8 cellular contexts compared by ENCODE assay signal in genomic region chr2:9952286-9952737, GRCh38. TPM values are rescaled to one million over a fixed set of nuclear protein-coding genes. Genes with fewer than 3 reads are reported as not detected.
DNase-seq lines count a peak whose midpoint lies in the region; ATAC-seq and TF ChIP-seq lines count a peak whose summit lies in the region.

No MANE protein-coding gene starts in this region.

- ATAC-seq in activated T-cell treated with anti-CD3 and anti-CD28 coated beads, Interleukin-2, amount 50 U/mL, for 4 hours: no peak
- no peak for ATAC-seq in HG03571 (IDR thresholded peaks at IDR 0.05; ENCODE audit: unreplicated experiment)

- H3K4me1 Mint-ChIP-seq in activated T-cell treated with anti-CD3 and anti-CD28 coated beads, Interleukin-2, amount 50 U/mL, for 4 hours (ENCODE audit: low read depth): peaks cover 5% of the 10 kb centered on the region

- intact Hi-C loops in ascending aorta (cut with DNase I): no loop called here
- intact Hi-C loops in thyroid gland (cut with DNase I): no loop called here

- no peak for DNase-seq in activated T-cell treated with anti-CD3 and anti-CD28 coated beads, Interleukin-2, amount 50 U/mL, for 4 hours
- no peak for DNase-seq in activated T-cell treated with anti-CD3 and anti-CD28 coated beads, Interleukin-2, amount 50 U/mL, for 48 hours
- no peak for DNase-seq in ascending aorta (ENCODE audit: low spot score in 2 of 2)
- DNase-seq in thyroid gland: peak; percentile 24 to 41
- DNase-seq in HUDEP-2 (lab: John Stamatoyannopoulos, UW; ENCODE audit: unreplicated experiment in 76 of 76): no peak
- DNase-seq in NCI-H2081 (lab: John Stamatoyannopoulos, UW): no peak

- 11% methylated on average over 15 of the region's 15 CpGs for WGBS in liver
- 20 to 22% methylated on average over 15 of the region's 15 CpGs for WGBS in thyroid gland, 2 donors

- TF ChIP-seq POLR2A in thyroid gland (IDR thresholded peaks at IDR 0.05): no peak

- no peaks in the 10 kb centered on the region for H3K27me3 ChIP-seq in ascending aorta
- no peaks in the 10 kb centered on the region for H3K27me3 ChIP-seq in liver (ENCODE audit: control insufficient read depth in 4 of 4, insufficient read depth in 4 of 4, low read length in 3 of 4)
- no peaks in the 10 kb centered on the region for H3K27me3 ChIP-seq in thyroid gland

- no peak for TF ChIP-seq RAD21 in liver (IDR thresholded peaks at IDR 0.05)

- no peak for TF ChIP-seq CTCF in ascending aorta (IDR thresholded peaks at IDR 0.05)
- TF ChIP-seq CTCF in liver (IDR thresholded peaks at IDR 0.05; ENCODE audit: low read depth, low read length, missing input control): no peak
- no peak for TF ChIP-seq CTCF in thyroid gland (IDR thresholded peaks at IDR 0.05)

- peak overlapping the region; percentile 79 for H3K4me3 Mint-ChIP-seq in activated T-cell treated with anti-CD3 and anti-CD28 coated beads, Interleukin-2, amount 50 U/mL, for 4 hours

- H3K36me3 ChIP-seq in ascending aorta (no peaks in the 10 kb centered on the region), liver (ENCODE audit: control insufficient read depth in 4 of 4, insufficient read depth in 3 of 4, low read depth in 1 of 4, low read length in 3 of 4) (peaks cover 0 to 2% (median 0%) of the 10 kb centered on the region in 4 donors), thyroid gland (no peaks in the 10 kb centered on the region)

- no peaks in the 10 kb centered on the region for H3K36me3 Mint-ChIP-seq in activated T-cell treated with anti-CD3 and anti-CD28 coated beads, Interleukin-2, amount 50 U/mL, for 4 hours (ENCODE audit: insufficient read depth)

- H3K4me3 ChIP-seq in ascending aorta (peak overlapping the region; percentile 85 to 96), liver (ENCODE audit: low read depth in 1 of 3, low read length in 3 of 3) (peak overlapping the region; percentile 78 to 95 (median 83)), thyroid gland (replicated peaks in 1 of 3) (peak overlapping the region in 2 of 3 donors; percentile 70 to 76)

- no peak overlapping the region for H3K27ac ChIP-seq in ascending aorta
- peak overlapping the region; percentile 65 to 67 for H3K27ac ChIP-seq in liver (ENCODE audit: low read depth in 1 of 2, low read length in 2 of 2)
- H3K27ac ChIP-seq in thyroid gland: no peak overlapping the region

- peaks cover 38% of the 10 kb centered on the region for H3K27me3 Mint-ChIP-seq in activated T-cell treated with anti-CD3 and anti-CD28 coated beads, Interleukin-2, amount 50 U/mL, for 4 hours (ENCODE audit: low read depth)

- peak overlapping the region; percentile 72 to 87 for H3K9ac ChIP-seq in liver (ENCODE audit: low read depth in 1 of 2, low read length in 2 of 2)

- no peaks in the 10 kb centered on the region for H3K9me3 Mint-ChIP-seq in activated T-cell treated with anti-CD3 and anti-CD28 coated beads, Interleukin-2, amount 50 U/mL, for 4 hours

- no peaks in the 10 kb centered on the region for H3K9me3 ChIP-seq in ascending aorta
- H3K9me3 ChIP-seq in liver (ENCODE audit: control insufficient read depth in 4 of 4, low read length in 3 of 4): no peaks in the 10 kb centered on the region
- no peaks in the 10 kb centered on the region for H3K9me3 ChIP-seq in thyroid gland

- H3K4me1 ChIP-seq in ascending aorta (peaks cover 4 to 10% of the 10 kb centered on the region in 2 donors), liver (ENCODE audit: control insufficient read depth in 4 of 4, insufficient read depth in 4 of 4, low read length in 3 of 4) (peaks cover 0 to 18% (median 9%) of the 10 kb centered on the region in 4 donors), thyroid gland (no peaks in the 10 kb centered on the region)

TF ChIP-seq in liver, 16 proteins besides CTCF, POLR2A, EP300 and RAD21:
- TF ChIP-seq REST (IDR thresholded peaks at IDR 0.05) (no peak), HNF4G (IDR thresholded peaks at IDR 0.05) (no peak), YY1 (IDR thresholded peaks at IDR 0.05) (no peak), SP1 (IDR thresholded peaks at IDR 0.05) (no peak), ZBTB33 (IDR thresholded peaks at IDR 0.05) (no peak), RXRA (IDR thresholded peaks at IDR 0.05) (no peak), FOXA1 (IDR thresholded peaks at IDR 0.05) (no peak), EGR1 (IDR thresholded peaks at IDR 0.05; ENCODE audit: low read depth in 2 of 2) (no peak), ATF3 (IDR thresholded peaks at IDR 0.05) (no peak), GABPA (IDR thresholded peaks at IDR 0.05 in 1 of 2, conservative IDR thresholded peaks at IDR 0.05 in 1 of 2) (no peak), JUND (IDR thresholded peaks at IDR 0.05) (no peak), MAX (IDR thresholded peaks at IDR 0.05) (no peak), NR2F2 (IDR thresholded peaks at IDR 0.05) (no peak), HNF4A (conservative IDR thresholded peaks at IDR 0.05) (no peak)
TF ChIP-seq in liver: peak in this region for 0.

RNA-seq across cellular contexts. Expression of gene GRHL1, which starts 0.8 kb away (rescaled TPM):
- total RNA-seq in activated T-cell treated with anti-CD3 and anti-CD28 coated beads, Interleukin-2, amount 50 U/mL, for 4 hours: 1 to 10 TPM; 1.1 to 1.3 (median 1.1) TPM
- total RNA-seq in ascending aorta: 0.43 TPM
- total RNA-seq in liver: 10 to 100 TPM in 1 of 2 donors, 1 to 10 TPM in 1; 6.2 to 13.7 TPM
- 1 to 10 TPM; 3.6 to 6.0 TPM for polyA plus RNA-seq in liver
- total RNA-seq in thyroid gland: 10 to 100 TPM in 1 of 4 donors, 1 to 10 TPM in 3; 6.2 to 12.1 (median 8.2) TPM

Comparison
In these comparisons a context has a peak if more than half of its experiments do, and no peak if none do; other contexts are left out.
1. DNase-seq: peak in thyroid gland (2 of 2); none in activated T-cell treated with anti-CD3 and anti-CD28 coated beads, Interleukin-2, amount 50 U/mL, for 4 hours (single experiment), activated T-cell treated with anti-CD3 and anti-CD28 coated beads, Interleukin-2, amount 50 U/mL, for 48 hours (0 of 2), ascending aorta (0 of 2), HUDEP-2 (0 of 76) and NCI-H2081 (0 of 2).
2. H3K27ac ChIP-seq: peak in liver (2 of 2); none in ascending aorta (0 of 2) and thyroid gland (0 of 3).
3. Peak in every context shown above with its lines, with median percentiles within 50 percentile points of each other: H3K4me3 ChIP-seq.